Comparison of ENCODE assay signal across 2 cellular contexts in genomic region chr9:105059260-105059659, GRCh38.
TF ChIP-seq lines count a peak whose summit lies in the region.

No MANE protein-coding gene starts in this region.

TF ChIP-seq in A549, 52 proteins besides CTCF, POLR2A, EP300 and RAD21 (continued from another document):
- TF ChIP-seq USF2 (IDR thresholded peaks at IDR 0.05) = no peak
- no peak for TF ChIP-seq JUN (IDR thresholded peaks at IDR 0.05)
- no peak for TF ChIP-seq POLR2AphosphoS2 (conservative IDR thresholded peaks at IDR 0.05; ENCODE audit: low read length)
- no peak for TF ChIP-seq EHF (CRISPR knock-in tag; IDR thresholded peaks at IDR 0.05)
- TF ChIP-seq HMGXB4 (CRISPR knock-in tag; IDR thresholded peaks at IDR 0.05; ENCODE audit: borderline replicate concordance) = no peak

TF ChIP-seq in IMR-90, 13 proteins besides CTCF, POLR2A, EP300 and RAD21 (continued from another document):
- TF ChIP-seq FOS (IDR thresholded peaks at IDR 0.05; ENCODE audit: low read depth, low read length) (no peak), NFE2L2 (IDR thresholded peaks at IDR 0.05; ENCODE audit: low read depth, low read length) (no peak), MAZ (IDR thresholded peaks at IDR 0.05; ENCODE audit: borderline replicate concordance, low read depth, low read length) (no peak), USF2 (IDR thresholded peaks at IDR 0.05; ENCODE audit: low read depth, low read length) (no peak)
